23 cellular contexts compared by ENCODE assay signal in genomic region chr11:78161937-78162336, GRCh38. TPM values are rescaled to one million over a fixed set of nuclear protein-coding genes. Genes with fewer than 3 reads are reported as not detected.
DNase-seq lines count a peak whose midpoint lies in the region; ATAC-seq, FAIRE-seq and TF ChIP-seq lines count a peak whose summit lies in the region.
"Had no signal": no experiment of that assay in that cellular context is flagged by ENCODE, and none has a peak within 500 bp of the region (broad histone marks: within the 10 kb centered on the region; RNA-seq: fewer than 3 reads in every experiment).

No MANE protein-coding gene starts in this region.

- H3K36me3 ChIP-seq in SK-N-SH (replicated peaks in 1 of 2; ENCODE audit: control insufficient read depth in 1 of 2, insufficient read depth in 2 of 2, low read length in 1 of 2) (no peaks in the 10 kb centered on the region), endothelial cell of umbilical vein (ENCODE audit: control insufficient read depth in 2 of 2, extremely low read depth in 1 of 2, insufficient read depth in 2 of 2, low read length in 2 of 2) (no peaks in the 10 kb centered on the region), thoracic aorta (no peaks in the 10 kb centered on the region)

- 34% methylated on average over 5 of the region's 5 CpGs for WGBS in SK-N-SH (ENCODE audit: low lambda C conversion rate)

- POLR2A ChIA-PET in SK-N-SH (lab: Yijun Ruan, JAX) = interaction anchor here (1.0 kb wide), 1 partner anchor 27 kb away, joined by 4 read pairs; the partner anchor contains the start of genes KCTD21 and USP35
- POLR2A ChIA-PET in endothelial cell of umbilical vein (lab: Charles Lee) = no interaction called here

- no peaks in the 10 kb centered on the region for H4K20me1 ChIP-seq in SK-N-SH (ENCODE audit: insufficient read depth)
- H4K20me1 ChIP-seq in endothelial cell of umbilical vein (replicated peaks; ENCODE audit: control insufficient read depth, extremely low read depth, insufficient read depth, low read length) = no peaks in the 10 kb centered on the region

- CTCF ChIA-PET in SK-N-SH (lab: Yijun Ruan, JAX) = interaction anchor here (0.8 to 1.9 kb wide), 4 partner anchors 14 to 403 kb away, joined by 3 to 8 read pairs (median 4); partner anchors contain the start of gene ALG8
- CTCF ChIA-PET in endothelial cell of umbilical vein (lab: Charles Lee) = interaction anchor here (1.1 to 1.5 kb wide), 3 partner anchors 9 to 14 kb away, joined by 3 to 4 read pairs (median 3); no protein-coding TSS in a partner anchor

- H3K9me2 ChIP-seq in SK-N-SH = no peaks in the 10 kb centered on the region

- dilution Hi-C loops in endothelial cell of umbilical vein (cut with MboI; ENCODE audit: extremely low pct_ligation_motif_present, low sequenced_read_pairs) = no loop called here

- no peak for FAIRE-seq in endothelial cell of umbilical vein (lab: Jason Lieb, UNC)
- FAIRE-seq: GM12878, kidney had no signal

- no peak for TF ChIP-seq POLR2A in endothelial cell of umbilical vein (IDR thresholded peaks at IDR 0.05; ENCODE audit: low read depth, low read length)

- intact Hi-C loops in endothelial cell of umbilical vein (cut with micrococcal nuclease) = no loop called here

- no peak overlapping the region for H3K4me3 ChIP-seq in SK-N-SH (ENCODE audit: low read depth in 2 of 2, low read length in 1 of 2)
- H3K4me3 ChIP-seq in endothelial cell of umbilical vein (replicated peaks in 1 of 3; ENCODE audit: insufficient read depth in 1 of 3, low read depth in 1 of 3, low read length in 3 of 3) = no peak overlapping the region
- no peak overlapping the region for H3K4me3 ChIP-seq in thoracic aorta
- H3K4me3 ChIP-seq: GM12878 had no signal

- H3K9me3 ChIP-seq in SK-N-SH (no peaks in the 10 kb centered on the region), endothelial cell of umbilical vein (replicated peaks; ENCODE audit: control insufficient read depth, insufficient read depth, low read length) (no peaks in the 10 kb centered on the region), thoracic aorta (no peaks in the 10 kb centered on the region)

- no TSS peak for BruUV-seq in endothelial cell of umbilical vein (replicated peaks; lab: Mats Ljungman, UMichigan)

- H3K4me2 ChIP-seq in SK-N-SH = 0 out of 2 replicates have a peak overlapping the region, but pooled peaks have one; percentile 52
- no peak overlapping the region for H3K4me2 ChIP-seq in endothelial cell of umbilical vein (ENCODE audit: insufficient read depth, low read length)

- no peaks in the 10 kb centered on the region for H3F3A ChIP-seq in SK-N-SH (replicated peaks; ENCODE audit: insufficient read depth)

- peak; percentile 72 for DNase-seq in SK-N-SH
- peak; percentile 32 for DNase-seq in endothelial cell of umbilical vein (ENCODE audit: low read depth, low spot score)
- peak; percentile 51 for DNase-seq in hepatic stellate cell (ENCODE audit: low spot score)
- DNase-seq in thoracic aorta (ENCODE audit: low spot score) = no peak
- no peak for DNase-seq in NCI-H2081 (lab: John Stamatoyannopoulos, UW)
- DNase-seq in NCI-H2171 treated with DMSO at 0.1 percent for 48 hours (lab: John Stamatoyannopoulos, UW) = no peak
- DNase-seq: activated CD4-positive, alpha-beta T cell treated with anti-CD3 and anti-CD28 coated beads for 36 hours; activated CD8-positive, alpha-beta memory T cell treated with anti-CD3 and anti-CD28 coated beads, Interleukin-2, amount 50 U/mL, for 48 hours; activated gamma-delta T cell treated with Interleukin-2 at 50 U/mL for 16 hours; AML-193; anterior cingulate cortex; COR-L47; erythroblast; head of caudate nucleus; kidney; midbrain; MM.1S; NCI-H187; NCI-H510A treated with DMSO at 0.1 percent for 48 hours; retina; T1000 had no signal

- no peak for TF ChIP-seq EP300 in SK-N-SH (IDR thresholded peaks at IDR 0.05; ENCODE audit: borderline replicate concordance in 1 of 2, low read depth in 1 of 2, low read length in 1 of 2)

- TF ChIP-seq CTCF in SK-N-SH (IDR thresholded peaks at IDR 0.05) = no peak
- TF ChIP-seq CTCF in endothelial cell of umbilical vein (IDR thresholded peaks at IDR 0.05; ENCODE audit: extremely low read depth in 1 of 2, insufficient read depth in 1 of 2, low read depth in 1 of 2, low read length in 2 of 2) = no peak
- TF ChIP-seq CTCF in thoracic aorta (IDR thresholded peaks at IDR 0.05) = no peak

- H3K27ac ChIP-seq in SK-N-SH (ENCODE audit: low read depth in 2 of 2, low read length in 1 of 2) = peak overlapping the region in 1 of 2 experiments; percentile 72; a peak in 2 of 4 replicates
- H3K27ac ChIP-seq in endothelial cell of umbilical vein (ENCODE audit: insufficient read depth, low read depth, low read length) = no peak overlapping the region
- H3K27ac ChIP-seq in thoracic aorta = peak overlapping the region; percentile 61 to 70

- H3K9ac ChIP-seq in SK-N-SH (no peak overlapping the region), endothelial cell of umbilical vein (replicated peaks; ENCODE audit: extremely low read depth, insufficient read depth, low read length) (no peak overlapping the region)

- H3K4me1 ChIP-seq in SK-N-SH (ENCODE audit: control insufficient read depth in 1 of 2, insufficient read depth in 2 of 2, low read depth in 1 of 2, low read length in 1 of 2) = peaks cover 0 to 28% of the 10 kb centered on the region in 2 experiments; a peak in 1 of 4 replicates
- no peaks in the 10 kb centered on the region for H3K4me1 ChIP-seq in endothelial cell of umbilical vein (ENCODE audit: control insufficient read depth, extremely low read depth, insufficient read depth, low read length)
- H3K4me1 ChIP-seq in thoracic aorta (ENCODE audit: control insufficient read depth in 1 of 2, low read depth in 2 of 2) = peaks cover 6 to 58% of the 10 kb centered on the region in 2 donors

- no peak for TF ChIP-seq RAD21 in SK-N-SH (IDR thresholded peaks at IDR 0.05; ENCODE audit: low read length)

- H3K27me3 ChIP-seq in SK-N-SH (ENCODE audit: insufficient read depth) (no peaks in the 10 kb centered on the region), endothelial cell of umbilical vein (ENCODE audit: control insufficient read depth in 2 of 2, insufficient read depth in 2 of 2, low read length in 2 of 2) (no peaks in the 10 kb centered on the region), thoracic aorta (replicated peaks; ENCODE audit: insufficient read depth) (no peaks in the 10 kb centered on the region)

- ATAC-seq in thoracic aorta (ENCODE audit: insufficient number of reproducible peaks, low FRiP score, low read depth) = no peak
- ATAC-seq in GM21723 (IDR thresholded peaks at IDR 0.05; ENCODE audit: unreplicated experiment) = no peak
- ATAC-seq: activated CD4-positive, alpha-beta T cell treated with anti-CD3 and anti-CD28 coated beads for 36 hours; GM12878 had no signal

- no peaks in the 10 kb centered on the region for H3K9me1 ChIP-seq in endothelial cell of umbilical vein (replicated peaks; ENCODE audit: control insufficient read depth, extremely low read depth, insufficient read depth, low read length)

- peak overlapping the region; percentile 45; the same call in 1 of the 2 replicates for H2AFZ ChIP-seq in SK-N-SH (ENCODE audit: low read depth)
- H2AFZ ChIP-seq in endothelial cell of umbilical vein (ENCODE audit: low read depth, low read length) = no peak overlapping the region

- no peaks in the 10 kb centered on the region for H3K79me2 ChIP-seq in SK-N-SH (ENCODE audit: insufficient read depth)
- no peaks in the 10 kb centered on the region for H3K79me2 ChIP-seq in endothelial cell of umbilical vein (ENCODE audit: control insufficient read depth, insufficient read depth, low read length)

RNA-seq across cellular contexts. Expression of gene ALG8, which starts 22.5 kb away (rescaled TPM):
- polyA plus RNA-seq in SK-N-SH (2012; rRNA removed) (42.0 and 54.8 TPM in 2 replicates), endothelial cell of umbilical vein (35.2 and 48.2 TPM in 2 replicates)
- 53.2 and 62.0 TPM in 2 replicates for polyA plus RNA-seq in SK-N-SH (2012; cell fraction: cytosol; rRNA removed)
- 29.5 and 65.5 TPM in 2 replicates for polyA plus RNA-seq in SK-N-SH (2012; cell fraction: nucleus; rRNA removed)
- total RNA-seq in endothelial cell of umbilical vein (38.1 and 43.9 TPM in 2 replicates), thoracic aorta (10 to 100 TPM; 19.5 to 26.3 TPM)
- polyA plus RNA-seq in endothelial cell of umbilical vein (2011; cell fraction: cytosol; rRNA removed) = 31.7 and 31.8 TPM in 2 replicates
- 37.9 and 48.0 TPM in 2 replicates for polyA plus RNA-seq in endothelial cell of umbilical vein (2011; cell fraction: nucleus; rRNA removed)
- polyA plus RNA-seq in endothelial cell of umbilical vein (2012) = 29.1 and 39.5 TPM in 2 replicates
- 65.5 and 68.3 TPM in 2 replicates for polyA minus RNA-seq in endothelial cell of umbilical vein
- polyA minus RNA-seq in endothelial cell of umbilical vein (2011; cell fraction: cytosol; rRNA and poly(A)+ RNA removed) = 48.7 TPM
- polyA minus RNA-seq in endothelial cell of umbilical vein (2011; cell fraction: nucleus; rRNA and poly(A)+ RNA removed) = 25.1 and 46.2 TPM in 2 replicates

RNA-seq across cellular contexts. Expression of gene KCTD21, which starts 26.5 kb away (rescaled TPM):
- polyA plus RNA-seq in SK-N-SH (2012; rRNA removed) (5.0 and 7.5 TPM in 2 replicates), endothelial cell of umbilical vein (11.9 and 16.0 TPM in 2 replicates)
- 4.9 and 5.3 TPM in 2 replicates for polyA plus RNA-seq in SK-N-SH (2012; cell fraction: cytosol; rRNA removed)
- 5.3 and 12.7 TPM in 2 replicates for polyA plus RNA-seq in SK-N-SH (2012; cell fraction: nucleus; rRNA removed)
- total RNA-seq in endothelial cell of umbilical vein (8.5 and 9.5 TPM in 2 replicates), thoracic aorta (10 to 100 TPM in 1 of 2 donors, 1 to 10 TPM in 1; 9.1 to 13.7 TPM)
- polyA plus RNA-seq in endothelial cell of umbilical vein (2011; cell fraction: cytosol; rRNA removed) = 12.0 and 13.0 TPM in 2 replicates
- polyA plus RNA-seq in endothelial cell of umbilical vein (2011; cell fraction: nucleus; rRNA removed) = 7.3 and 8.5 TPM in 2 replicates
- polyA plus RNA-seq in endothelial cell of umbilical vein (2012) = 9.8 and 10.6 TPM in 2 replicates
- polyA minus RNA-seq in endothelial cell of umbilical vein = 32.9 and 37.1 TPM in 2 replicates
- polyA minus RNA-seq in endothelial cell of umbilical vein (2011; cell fraction: cytosol; rRNA and poly(A)+ RNA removed) = 1.1 TPM
- polyA minus RNA-seq in endothelial cell of umbilical vein (2011; cell fraction: nucleus; rRNA and poly(A)+ RNA removed) = 5.8 and 6.3 TPM in 2 replicates

RNA-seq across cellular contexts. Expression of gene USP35, which starts 26.8 kb away (rescaled TPM):
- polyA plus RNA-seq in SK-N-SH (2012; rRNA removed) = 8.0 and 8.4 TPM in 2 replicates
- polyA plus RNA-seq in SK-N-SH (2012; cell fraction: cytosol; rRNA removed) = 4.4 and 5.3 TPM in 2 replicates
- polyA plus RNA-seq in SK-N-SH (2012; cell fraction: nucleus; rRNA removed) = 32.8 and 39.6 TPM in 2 replicates
- total RNA-seq in endothelial cell of umbilical vein = 10.3 and 12.4 TPM in 2 replicates
- 8.9 and 9.1 TPM in 2 replicates for polyA plus RNA-seq in endothelial cell of umbilical vein
- 4.4 and 6.4 TPM in 2 replicates for polyA plus RNA-seq in endothelial cell of umbilical vein (2011; cell fraction: cytosol; rRNA removed)
- 44.1 and 44.9 TPM in 2 replicates for polyA plus RNA-seq in endothelial cell of umbilical vein (2011; cell fraction: nucleus; rRNA removed)
- polyA plus RNA-seq in endothelial cell of umbilical vein (2012) = 7.5 and 11.9 TPM in 2 replicates
- polyA minus RNA-seq in endothelial cell of umbilical vein = 9.9 and 12.7 TPM in 2 replicates
- 1.8 TPM for polyA minus RNA-seq in endothelial cell of umbilical vein (2011; cell fraction: cytosol; rRNA and poly(A)+ RNA removed)
- polyA minus RNA-seq in endothelial cell of umbilical vein (2011; cell fraction: nucleus; rRNA and poly(A)+ RNA removed) = 14.0 and 14.3 TPM in 2 replicates
- 10 to 100 TPM; 38.8 to 44.1 TPM for total RNA-seq in thoracic aorta

Comparison
In these comparisons a context has a peak if more than half of its experiments do, and no peak if none do; other contexts are left out.
1. DNase-seq: peak in SK-N-SH (single experiment), endothelial cell of umbilical vein (single experiment) and hepatic stellate cell (single experiment); none in thoracic aorta (single experiment), NCI-H2081 (0 of 2) and NCI-H2171 treated with DMSO at 0.1 percent for 48 hours (single experiment).